In genomic region chr20:61647741-61648140, GRCh38 we compare ENCODE assay signal across 23 cellular contexts.
"Had no signal": no experiment of that assay in that cellular context is flagged by ENCODE, and none has a peak within 500 bp of the region (broad histone marks: within the 10 kb centered on the region; RNA-seq: fewer than 3 reads in every experiment).

No MANE protein-coding gene starts in this region.

- DNase-seq: IMR-90, Karpas-422, KG1, MG63, NCI-H1092, NCI-H1105 treated with DMSO at 0.1 percent for 48 hours, NCI-H1417 treated with DMSO at 0.1 percent for 48 hours, NCI-H146, NCI-H1694 treated with DMSO at 0.1 percent for 48 hours, NCI-H2029, NCI-H2081 treated with DMSO at 0.1 percent for 48 hours, NCI-H2171, NCI-H226, NCI-H446, NCI-H510A, NCI-H524 treated with DMSO at 0.1 percent for 48 hours, NCI-H69, NCI-H774, Right ventricle myocardium superior, RPMI8226, SIG-M5 had no signal

- FAIRE-seq: HepG2, RCC 7860 had no signal

- ATAC-seq: HepG2 had no signal
